In genomic region chr6:43769526-43770416, GRCh38 we compare ENCODE assay signal across 8 cellular contexts. TPM values are rescaled to one million over a fixed set of nuclear protein-coding genes. Genes with fewer than 3 reads are reported as not detected.
DNase-seq lines count a peak whose midpoint lies in the region; ATAC-seq, FAIRE-seq and TF ChIP-seq lines count a peak whose summit lies in the region.

VEGFA (plus strand) TSS chr6:43770211.

- H3K27ac Mint-ChIP-seq in central memory CD8-positive, alpha-beta T cell (ENCODE audit: low read depth) = peak within 1 kb of the TSS; percentile 55

- ATAC-seq in GM18909 (IDR thresholded peaks at IDR 0.05; ENCODE audit: poor library complexity, unreplicated experiment) (peak; percentile 53), HG03196 (IDR thresholded peaks at IDR 0.05; ENCODE audit: unreplicated experiment) (peak; percentile 50)
- ATAC-seq in activated CD4-positive, CD25-positive, alpha-beta regulatory T cell treated with anti-CD3 and anti-CD28 coated beads, Interleukin-2, amount 50 U/mL, for 24 hours = peak; percentile 77 to 78
- ATAC-seq in central memory CD8-positive, alpha-beta T cell (replicated peaks; ENCODE audit: extremely low read depth, poor library complexity, severe bottlenecking) = peak; percentile 86

- H3K27ac ChIP-seq in kidney (ENCODE audit: low read depth in 2 of 2, low read length in 2 of 2) = peak within 1 kb of the TSS; percentile 94 to 96

- H3K4me1 ChIP-seq in kidney (ENCODE audit: control insufficient read depth in 1 of 2, insufficient read depth in 1 of 2, low read depth in 1 of 2, low read length in 2 of 2) = peaks cover 5% of the 10 kb centered on the region in 2 donors

- peak within 1 kb of the TSS; percentile 81 for H3K4me3 Mint-ChIP-seq in central memory CD8-positive, alpha-beta T cell

- H3K4me1 Mint-ChIP-seq in central memory CD8-positive, alpha-beta T cell = peaks cover 28% of the 10 kb centered on the region

- H3K9me3 Mint-ChIP-seq in central memory CD8-positive, alpha-beta T cell = no peaks in the 10 kb centered on the region

- H3K36me3 Mint-ChIP-seq in central memory CD8-positive, alpha-beta T cell (ENCODE audit: insufficient read depth) = peaks cover 7% of the 10 kb centered on the region

- peaks cover 27% of the 10 kb centered on the region for H3K27me3 Mint-ChIP-seq in central memory CD8-positive, alpha-beta T cell

- peaks cover 0 to 6% of the 10 kb centered on the region in 2 donors for H3K36me3 ChIP-seq in kidney (ENCODE audit: control insufficient read depth in 1 of 2, insufficient read depth in 2 of 2, low read length in 2 of 2)

- TF ChIP-seq CTCF in AG09309 (IDR thresholded peaks at IDR 0.05; ENCODE audit: control insufficient read depth, insufficient read depth, low read depth, low read length, missing control alignments) = peak; percentile 99
- TF ChIP-seq CTCF in kidney (IDR thresholded peaks at IDR 0.05; ENCODE audit: borderline replicate concordance, extremely low read depth, insufficient read depth) = peak; percentile 100

- H3K9me3 ChIP-seq in kidney (ENCODE audit: control insufficient read depth in 1 of 2, low read length in 2 of 2) = no peaks in the 10 kb centered on the region

- intact Hi-C loops in kidney (cut with DNase I) = loop anchor here (5.0 to 10.0 kb wide), 2 partner anchors 105 to 313 kb away; no protein-coding TSS in a partner anchor

- H3K4me3 ChIP-seq in AG09309 (ENCODE audit: control insufficient read depth, low read depth, low read length) = peak within 1 kb of the TSS; percentile 90
- H3K4me3 ChIP-seq in kidney (ENCODE audit: low read length in 2 of 2) = peak within 1 kb of the TSS; percentile 85 to 97

- DNase-seq in AG09309 (ENCODE audit: low read depth) (peak; percentile 63), NCI-H345 treated with DMSO at 0.1 percent for 48 hours (lab: John Stamatoyannopoulos, UW; ENCODE audit: unreplicated experiment) (peak; percentile 54), kidney (peak; percentile 96)
- DNase-seq in central memory CD8-positive, alpha-beta T cell (ENCODE audit: low spot score in 2 of 2) = peak; percentile 76 to 86
- peak; percentile 81 to 88 for DNase-seq in stimulated activated CD4-positive, alpha-beta T cell treated with anti-CD3 and anti-CD28 coated beads, Interleukin-15, amount 100 ng/mL, for 48 hours (ENCODE audit: low read depth in 2 of 2)

- peak within 1 kb of the TSS; percentile 84 to 99 for H3K9ac ChIP-seq in kidney (ENCODE audit: low read length in 2 of 2)

- no peak for FAIRE-seq in kidney (lab: Jason Lieb, UNC)

RNA-seq across cellular contexts. Expression of gene VEGFA, which starts in this region (rescaled TPM):
- 36.3 TPM for total RNA-seq in kidney
- polyA plus RNA-seq in kidney (ENCODE audit: insufficient read depth, low read depth, low replicate concordance) = 111 TPM

Comparison
In these comparisons a context has a peak if more than half of its experiments do, and no peak if none do; other contexts are left out.
1. Peak in every context shown above with its lines: DNase-seq, ATAC-seq, H3K4me3 ChIP-seq and H3K27ac ChIP-seq.